1 cellular context compared by ENCODE assay signal in genomic region chr11:7021318-7021717, GRCh38.
TF ChIP-seq lines count a peak whose summit lies in the region.

No MANE protein-coding gene starts in this region.

TF ChIP-seq in HepG2, 621 proteins besides CTCF, POLR2A, EP300 and RAD21:
- TF ChIP-seq, protein P1, sequence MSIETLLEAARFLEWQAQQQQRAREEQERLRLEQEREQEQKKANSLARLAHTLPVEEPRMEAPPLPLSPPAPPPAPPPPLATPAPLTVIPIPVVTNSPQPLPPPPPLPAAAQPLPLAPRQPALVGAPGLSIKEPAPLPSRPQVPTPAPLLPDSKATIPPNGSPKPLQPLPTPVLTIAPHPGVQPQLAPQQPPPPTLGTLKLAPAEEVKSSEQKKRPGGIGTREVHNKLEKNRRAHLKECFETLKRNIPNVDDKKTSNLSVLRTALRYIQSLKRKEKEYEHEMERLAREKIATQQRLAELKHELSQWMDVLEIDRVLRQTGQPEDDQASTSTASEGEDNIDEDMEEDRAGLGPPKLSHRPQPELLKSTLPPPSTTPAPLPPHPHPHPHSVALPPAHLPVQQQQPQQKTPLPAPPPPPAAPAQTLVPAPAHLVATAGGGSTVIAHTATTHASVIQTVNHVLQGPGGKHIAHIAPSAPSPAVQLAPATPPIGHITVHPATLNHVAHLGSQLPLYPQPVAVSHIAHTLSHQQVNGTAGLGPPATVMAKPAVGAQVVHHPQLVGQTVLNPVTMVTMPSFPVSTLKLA (IDR thresholded peaks at IDR 0.05), result 0 out of 2 replicates have a peak, but pooled peaks have one; percentile 16
- TF ChIP-seq RFX1 (IDR thresholded peaks at IDR 0.05) (no peak), THRA (CRISPR knock-in tag; IDR thresholded peaks at IDR 0.05; ENCODE audit: borderline replicate concordance) (no peak), RARG (CRISPR knock-in tag; IDR thresholded peaks at IDR 0.05; ENCODE audit: low read depth) (no peak), MLLT10 (CRISPR knock-in tag; IDR thresholded peaks at IDR 0.05) (no peak), SALL1 (CRISPR knock-in tag; IDR thresholded peaks at IDR 0.05) (no peak), ZNF468 (CRISPR knock-in tag; IDR thresholded peaks at IDR 0.05) (no peak)
